Comparison of ENCODE assay signal across 24 cellular contexts in the genomic region with DNA sequence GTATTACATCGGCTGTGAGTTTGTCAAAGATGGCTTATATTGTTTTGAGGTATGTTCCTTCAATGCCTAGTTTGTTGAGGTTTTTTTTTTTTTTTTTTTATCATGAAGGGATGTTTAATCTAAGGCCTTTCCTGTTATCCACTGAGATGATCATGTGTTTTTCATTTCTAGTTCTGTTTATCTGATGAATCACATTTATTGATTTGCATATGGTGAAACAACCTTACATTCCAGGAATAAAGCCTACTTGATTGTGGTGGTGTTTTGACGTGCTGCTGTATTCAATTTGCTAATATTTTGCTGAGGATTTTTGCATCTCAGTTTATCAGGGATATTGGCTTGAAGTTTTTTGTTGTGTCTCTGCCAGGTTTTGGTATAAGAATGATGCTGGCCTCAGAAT.
"Had no signal": no experiment of that assay in that cellular context is flagged by ENCODE, and none has a peak within 500 bp of the region (broad histone marks: within the 10 kb centered on the region; RNA-seq: fewer than 3 reads in every experiment).

No MANE protein-coding gene starts in this region.

- H3K9ac ChIP-seq: neural progenitor cell had no signal

- H3K27ac ChIP-seq: ascending aorta, breast epithelium, esophagus squamous epithelium, gastroesophageal sphincter, heart left ventricle, left ventricle myocardium inferior, neural progenitor cell, right lobe of liver, testis, upper lobe of left lung had no signal

- H3K4me3 Mint-ChIP-seq: activated B cell treated with CpG ODN at 0.5 μM for 24 hours; activated CD4-positive, alpha-beta memory T cell treated with anti-CD3 and anti-CD28 coated beads for 36 hours; activated CD8-positive, alpha-beta memory T cell treated with anti-CD3 and anti-CD28 coated beads, Interleukin-2, amount 10 ng/mL, durations not matched to agents 7 days and 5 days; activated naive CD4-positive, alpha-beta T cell treated with anti-CD3 and anti-CD28 coated beads for 36 hours; naive B cell; neural progenitor cell had no signal

- H3K4me1 Mint-ChIP-seq: activated CD8-positive, alpha-beta memory T cell treated with anti-CD3 and anti-CD28 coated beads, Interleukin-2, amount 10 ng/mL, durations not matched to agents 7 days and 5 days; neural progenitor cell had no signal

- H3K27me3 ChIP-seq: ascending aorta, breast epithelium, esophagus squamous epithelium, gastroesophageal sphincter, heart left ventricle, neural progenitor cell, right lobe of liver, testis, upper lobe of left lung had no signal

- ATAC-seq: activated CD8-positive, alpha-beta memory T cell treated with anti-CD3 and anti-CD28 coated beads, Interleukin-2, amount 10 ng/mL, durations not matched to agents 7 days and 5 days; gastroesophageal sphincter; heart left ventricle; mucosa of descending colon had no signal

- H3K9me3 Mint-ChIP-seq: activated B cell treated with CpG ODN at 0.5 μM for 24 hours; activated naive CD4-positive, alpha-beta T cell treated with anti-CD3 and anti-CD28 coated beads for 36 hours; neural progenitor cell had no signal

- H3K4me1 ChIP-seq: ascending aorta, breast epithelium, esophagus squamous epithelium, left ventricle myocardium inferior, neural progenitor cell, right lobe of liver, testis, upper lobe of left lung had no signal

- H3K27me3 Mint-ChIP-seq: activated B cell treated with CpG ODN at 0.5 μM for 24 hours; activated CD4-positive, alpha-beta memory T cell treated with anti-CD3 and anti-CD28 coated beads for 36 hours; activated CD8-positive, alpha-beta memory T cell treated with anti-CD3 and anti-CD28 coated beads, Interleukin-2, amount 10 ng/mL, durations not matched to agents 7 days and 5 days; naive B cell had no signal

- H3K9me3 ChIP-seq: ascending aorta, breast epithelium, esophagus squamous epithelium, gastroesophageal sphincter, heart left ventricle, left ventricle myocardium inferior, mucosa of descending colon, right lobe of liver, testis, upper lobe of left lung had no signal

- H3K27ac Mint-ChIP-seq: activated B cell treated with CpG ODN at 0.5 μM for 24 hours; activated CD4-positive, alpha-beta memory T cell treated with anti-CD3 and anti-CD28 coated beads for 36 hours; activated CD8-positive, alpha-beta memory T cell treated with anti-CD3 and anti-CD28 coated beads, Interleukin-2, amount 10 ng/mL, durations not matched to agents 7 days and 5 days; activated naive CD4-positive, alpha-beta T cell treated with anti-CD3 and anti-CD28 coated beads for 36 hours; neural progenitor cell had no signal

- H3K4me3 ChIP-seq: ascending aorta, breast epithelium, esophagus squamous epithelium, gastroesophageal sphincter, heart left ventricle, left ventricle myocardium inferior, mucosa of descending colon, neural progenitor cell, right lobe of liver, testis, upper lobe of left lung had no signal

- H3K36me3 Mint-ChIP-seq: neural progenitor cell had no signal

- H3K36me3 ChIP-seq: ascending aorta, breast epithelium, esophagus squamous epithelium, gastroesophageal sphincter, left ventricle myocardium inferior, neural progenitor cell, right lobe of liver, upper lobe of left lung had no signal

- DNase-seq: activated B cell treated with CpG ODN at 0.5 μM for 24 hours; activated CD4-positive, alpha-beta memory T cell treated with anti-CD3 and anti-CD28 coated beads for 36 hours; activated CD4-positive, alpha-beta T cell treated with anti-CD3 and anti-CD28 coated beads for 4 hours; activated CD8-positive, alpha-beta memory T cell treated with anti-CD3 and anti-CD28 coated beads, Interleukin-2, amount 10 ng/mL, durations not matched to agents 7 days and 5 days; activated naive CD4-positive, alpha-beta T cell treated with anti-CD3 and anti-CD28 coated beads for 36 hours; cerebellar nuclear complex; dermis blood vessel endothelial cell; effector memory CD4-positive, alpha-beta T cell; esophagus squamous epithelium; heart left ventricle; kidney glomerular epithelial cell; left ventricle myocardium inferior; mucosa of descending colon; naive B cell; right lobe of liver; small intestine; stimulated activated CD4-positive, alpha-beta T cell treated with anti-CD3 and anti-CD28 coated beads, Interleukin-15, amount 100 ng/mL, for 24 hours; stimulated activated CD4-positive, alpha-beta T cell treated with anti-CD3 and anti-CD28 coated beads, Interleukin-4, amount 100 ng/mL, for 1 hour; testis; upper lobe of left lung had no signal
